Comparison of ENCODE assay signal across 38 cellular contexts in the genomic region with DNA sequence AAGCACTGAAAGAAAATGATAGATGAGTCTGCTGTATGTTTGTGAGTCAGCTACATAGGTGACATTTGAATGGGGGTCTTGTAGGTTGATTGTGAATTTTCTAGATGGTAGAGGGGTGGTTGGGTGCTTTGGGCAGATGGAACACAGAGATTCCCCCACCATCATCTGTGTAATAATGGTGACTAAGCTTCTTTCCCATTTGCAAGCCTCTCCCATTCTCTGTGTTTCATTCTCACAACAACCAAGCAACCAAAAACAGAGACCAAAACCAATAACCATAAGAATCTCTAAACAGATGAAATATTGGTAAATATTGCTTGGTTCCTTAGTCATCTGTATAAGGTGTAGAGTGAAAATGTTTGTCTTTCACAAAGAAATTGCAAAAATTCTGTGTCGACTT. TPM values are rescaled to one million over a fixed set of nuclear protein-coding genes. Genes with fewer than 3 reads are reported as not detected.
DNase-seq lines count a peak whose midpoint lies in the region; ATAC-seq, FAIRE-seq and TF ChIP-seq lines count a peak whose summit lies in the region.
"Had no signal": no experiment of that assay in that cellular context is flagged by ENCODE, and none has a peak within 500 bp of the region (broad histone marks: within the 10 kb centered on the region; RNA-seq: fewer than 3 reads in every experiment).

No MANE protein-coding gene starts in this region.

- no peak for TF ChIP-seq CTCF in endodermal cell (conservative IDR thresholded peaks at IDR 0.05)

- DNase-seq in GM18507 (ENCODE audit: extremely low spot score, insufficient read length, low read depth) (no peak), endodermal cell (no peak), NCI-H345 (lab: John Stamatoyannopoulos, UW) (no peak), cerebellar nuclear complex (lab: John Stamatoyannopoulos, UW) (no peak), AG08395 (ENCODE audit: low spot score) (no peak)
- DNase-seq in activated CD8-positive, alpha-beta memory T cell treated with anti-CD3 and anti-CD28 coated beads for 24 hours = no peak
- DNase-seq: activated CD4-positive, alpha-beta T cell treated with anti-CD3 and anti-CD28 coated beads, Interleukin-2, amount 50 U/mL, for 4 hours; activated CD4-positive, CD25-positive, alpha-beta regulatory T cell; activated CD8-positive, alpha-beta memory T cell treated with anti-CD3 and anti-CD28 coated beads, Interleukin-2, amount 50 U/mL, for 4 hours; activated naive CD4-positive, alpha-beta T cell treated with anti-CD3 and anti-CD28 coated beads, Interleukin-2, amount 50 U/mL, for 16 hours; AML-193; CD4-positive, alpha-beta T cell; dorsolateral prefrontal cortex; foreskin melanocyte; GOT3; heart right ventricle; KG1; lower lobe of right lung; MG63; naive thymus-derived CD4-positive, alpha-beta T cell; NCI-H1105 treated with DMSO at 0.1 percent for 48 hours; NCI-H1930; NCI-H524 treated with DMSO at 0.1 percent for 48 hours; PC-9; posterior cingulate gyrus; right cardiac atrium; SK-N-SH; stimulated activated naive CD8-positive, alpha-beta T cell treated with anti-CD3 and anti-CD28 coated beads, Interleukin-15, Interleukin-2, amounts not matched to agents 100 U/mL and 50 U/mL, for 24 hours; testis had no signal

- no peaks in the 10 kb centered on the region for H3K36me3 Mint-ChIP-seq in endodermal cell (ENCODE audit: low read depth)
- H3K36me3 Mint-ChIP-seq: brain; naive thymus-derived CD4-positive, alpha-beta T cell had no signal

- peak overlapping the region; percentile 19 for H3K27ac Mint-ChIP-seq in endodermal cell
- H3K27ac Mint-ChIP-seq: brain; CD4-positive, alpha-beta T cell; naive thymus-derived CD4-positive, alpha-beta T cell had no signal

- H3K4me3 ChIP-seq in endodermal cell (ENCODE audit: low read length) = no peak overlapping the region
- H3K4me3 ChIP-seq: A549, dorsolateral prefrontal cortex, heart right ventricle, lower lobe of right lung, MG63, PC-9, smooth muscle cell, testis had no signal

- no peak overlapping the region for H3K4me3 Mint-ChIP-seq in endodermal cell
- H3K4me3 Mint-ChIP-seq: brain; CD4-positive, alpha-beta T cell; naive thymus-derived CD4-positive, alpha-beta T cell had no signal

- H3K27me3 ChIP-seq in endodermal cell (ENCODE audit: control insufficient read depth, insufficient read depth, low read length, poor library complexity, severe bottlenecking) = no peaks in the 10 kb centered on the region
- H3K27me3 ChIP-seq: dorsolateral prefrontal cortex, heart right ventricle, MG63, neutrophil, testis had no signal

- no peaks in the 10 kb centered on the region for H3K27me3 Mint-ChIP-seq in endodermal cell (ENCODE audit: insufficient read depth)
- H3K27me3 Mint-ChIP-seq: brain; CD4-positive, alpha-beta T cell; naive thymus-derived CD4-positive, alpha-beta T cell had no signal

- H3K27ac ChIP-seq in endodermal cell (ENCODE audit: low read depth, low read length) = no peak overlapping the region
- H3K27ac ChIP-seq: A549, dorsolateral prefrontal cortex, lower lobe of right lung, neutrophil, PC-9, testis had no signal

- peak; percentile 67 for FAIRE-seq in GM18507 (lab: Jason Lieb, UNC)
- FAIRE-seq: A549 had no signal

- ATAC-seq in GM21529 (IDR thresholded peaks at IDR 0.05; ENCODE audit: unreplicated experiment) (peak; percentile 47), HG03095 (IDR thresholded peaks at IDR 0.05; ENCODE audit: unreplicated experiment) (peak; percentile 49)
- ATAC-seq: A549; heart right ventricle; lower lobe of right lung; naive thymus-derived CD4-positive, alpha-beta T cell; right cardiac atrium; Right ventricle myocardium inferior; stimulated activated naive CD8-positive, alpha-beta T cell treated with anti-CD3 and anti-CD28 coated beads, Interleukin-15, Interleukin-2, amounts not matched to agents 100 U/mL and 50 U/mL, for 24 hours had no signal

- no peaks in the 10 kb centered on the region for H3K36me3 ChIP-seq in endodermal cell (ENCODE audit: control insufficient read depth, insufficient read depth, low read length)
- H3K36me3 ChIP-seq: heart right ventricle, lower lobe of right lung, MG63, neutrophil had no signal

- H3K4me1 Mint-ChIP-seq in endodermal cell = peaks cover 36% of the 10 kb centered on the region
- H3K4me1 Mint-ChIP-seq: naive thymus-derived CD4-positive, alpha-beta T cell had no signal

- 100% methylated on average over 1 of the region's 1 CpG; no CpG with 5 or more reads in 1 of the 2 experiments for WGBS in endodermal cell (ENCODE audit: insufficient coverage in 1 of 2, insufficient read length in 1 of 2), 2 experiments

- no peaks in the 10 kb centered on the region for H3K4me1 ChIP-seq in endodermal cell (ENCODE audit: control insufficient read depth, insufficient read depth, low read length)

- no peaks in the 10 kb centered on the region for H3K9me3 ChIP-seq in endodermal cell (ENCODE audit: control insufficient read depth, low read length)
- H3K9me3 ChIP-seq: A549, heart right ventricle, lower lobe of right lung, MG63, neutrophil, SK-N-SH, testis had no signal

- H3K9me3 Mint-ChIP-seq in endodermal cell = no peaks in the 10 kb centered on the region
- H3K9me3 Mint-ChIP-seq: brain; CD4-positive, alpha-beta T cell; naive thymus-derived CD4-positive, alpha-beta T cell had no signal

- H3K9ac ChIP-seq in endodermal cell (ENCODE audit: extremely low read depth, low read length, poor library complexity, severe bottlenecking) = no peak overlapping the region
- H3K9ac ChIP-seq: SK-N-SH had no signal

RNA-seq across cellular contexts. Expression of gene UTS2B, which starts 17.8 kb away (rescaled TPM):
- total RNA-seq in endodermal cell = under 1 TPM in 1 of 2 donors, not detected in 1; 0.90 TPM
- polyA plus RNA-seq in endodermal cell (2013, experiment 1 of 2) = 0.36 TPM
- polyA plus RNA-seq in endodermal cell (2013, experiment 2 of 2) = not detected
- total RNA-seq: CD4-positive, alpha-beta T cell; Daoy; T-helper 1 cell treated with Interleukin-12 subunit alpha and Interleukin-12 subunit beta and Interleukin-4 antibody, amounts not matched to agents 30 ng/mL and 1 ng/mL, for 36 hours had no signal
- polyA plus RNA-seq: naive thymus-derived CD4-positive, alpha-beta T cell; smooth muscle cell had no signal

RNA-seq across cellular contexts. Expression of gene CCDC50, which starts 18.9 kb away (rescaled TPM):
- 10 to 100 TPM; 41.8 to 48.6 TPM for total RNA-seq in endodermal cell
- 62.5 TPM for polyA plus RNA-seq in endodermal cell (2013, experiment 1 of 2)
- 65.1 TPM for polyA plus RNA-seq in endodermal cell (2013, experiment 2 of 2)
